ENCODE assay signal across 1 cellular context in genomic region chr14:94536836-94537235, GRCh38.
TF ChIP-seq lines count a peak whose summit lies in the region.

No MANE protein-coding gene starts in this region.

TF ChIP-seq in GM23338, 12 proteins besides CTCF, POLR2A, EP300 and RAD21 (continued from another document):
- no peak for TF ChIP-seq ETS1 (IDR thresholded peaks at IDR 0.05)
- no peak for TF ChIP-seq REST (IDR thresholded peaks at IDR 0.05; ENCODE audit: unreplicated experiment)
